Comparison of ENCODE assay signal across 21 cellular contexts in the genomic region with DNA sequence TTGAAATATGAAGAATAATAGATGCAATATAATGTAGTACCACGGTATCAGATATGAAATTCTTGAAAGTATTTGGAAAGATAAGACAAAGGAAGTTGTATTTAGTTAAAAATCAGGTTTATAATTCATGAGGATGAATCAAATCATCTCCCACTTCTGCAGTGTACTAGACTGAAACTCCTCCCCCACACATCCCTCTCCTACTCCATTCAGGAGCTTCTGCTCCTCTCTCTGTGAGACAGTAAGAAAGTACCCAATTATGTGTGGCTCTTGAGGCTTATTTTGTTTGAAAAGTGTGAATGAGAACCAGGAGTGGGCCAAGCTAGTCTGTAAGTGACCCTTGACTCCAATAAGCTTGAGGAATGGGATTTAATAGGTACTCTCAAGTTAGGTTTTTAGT. TPM values are rescaled to one million over a fixed set of nuclear protein-coding genes. Genes with fewer than 3 reads are reported as not detected.
DNase-seq lines count a peak whose midpoint lies in the region; ATAC-seq and TF ChIP-seq lines count a peak whose summit lies in the region.
"Had no signal": no experiment of that assay in that cellular context is flagged by ENCODE, and none has a peak within 500 bp of the region (broad histone marks: within the 10 kb centered on the region; RNA-seq: fewer than 3 reads in every experiment).

No MANE protein-coding gene starts in this region.

- H3K36me3 Mint-ChIP-seq in activated T-cell treated with anti-CD3 and anti-CD28 coated beads, Interleukin-2, amount 50 U/mL, for 72 hours (ENCODE audit: insufficient read depth in 2 of 2) = peaks cover 3 to 4% of the 10 kb centered on the region in 2 donors
- peaks cover 20% of the 10 kb centered on the region for H3K36me3 Mint-ChIP-seq in activated T-helper 2 cell treated with anti-CD3 and anti-CD28 coated beads, Interferon-gamma antibody, Interleukin-2, Interleukin-4, amounts not matched to agents 10 μg/mL and 5 μg/mL and 100 μg/mL, durations not matched to agents 14 hours and 24 hours and 36 hours (ENCODE audit: low read depth)

- DNase-seq in activated T-cell treated with anti-CD3 and anti-CD28 coated beads, Interleukin-2, amount 50 U/mL, for 72 hours = no peak
- no peak for DNase-seq in activated T-cell treated with anti-CD3 and anti-CD28 coated beads, Interleukin-2, amount 50 U/mL, for 48 hours
- peak; percentile 18 for DNase-seq in NCI-H2227 (lab: John Stamatoyannopoulos, UW; ENCODE audit: unreplicated experiment)
- DNase-seq in left lung = no peak
- DNase-seq in D341Med (ENCODE audit: low spot score) = no peak
- DNase-seq in activated T-helper 2 cell treated with anti-CD3 and anti-CD28 coated beads, Interferon-gamma antibody, Interleukin-2, Interleukin-4, amounts not matched to agents 10 μg/mL and 5 μg/mL and 100 μg/mL, durations not matched to agents 14 hours and 24 hours and 36 hours (ENCODE audit: low spot score) = no peak
- DNase-seq in 8988T = no peak
- DNase-seq: BE2C; DND-41; Kasumi-1; MG63; NCI-H1694 treated with DMSO at 0.1 percent for 48 hours; NCI-H2171; NCI-H446 treated with DMSO at 0.1 percent for 48 hours; NCI-H526 treated with DMSO at 0.1 percent for 48 hours; NK-92 treated with Interleukin-12 subunit alpha and Interleukin-12 subunit beta, amount 100 ng/mL, for 24 hours; SHP77 treated with DMSO at 0.1 percent for 48 hours had no signal

- no peak overlapping the region for H3K4me3 ChIP-seq in left lung
- H3K4me3 ChIP-seq: GM23338, HAP-1, MG63, SK-N-MC had no signal

- intact Hi-C loops in left lung (cut with DNase I) = no loop called here
- intact Hi-C loops in activated T-helper 2 cell treated with anti-CD3 and anti-CD28 coated beads, Interferon-gamma antibody, Interleukin-2, Interleukin-4, amounts not matched to agents 10 μg/mL and 5 μg/mL and 100 μg/mL, durations not matched to agents 14 hours and 24 hours and 36 hours (cut with micrococcal nuclease) = no loop called here

- no peak overlapping the region for H3K27ac ChIP-seq in left lung
- H3K27ac ChIP-seq: RWPE1, SK-N-MC had no signal

- peaks cover 58% of the 10 kb centered on the region for H3K4me1 Mint-ChIP-seq in activated T-cell treated with anti-CD3 and anti-CD28 coated beads, Interleukin-2, amount 50 U/mL, for 72 hours (ENCODE audit: low read depth)
- peaks cover 43% of the 10 kb centered on the region for H3K4me1 Mint-ChIP-seq in activated T-helper 2 cell treated with anti-CD3 and anti-CD28 coated beads, Interferon-gamma antibody, Interleukin-2, Interleukin-4, amounts not matched to agents 10 μg/mL and 5 μg/mL and 100 μg/mL, durations not matched to agents 14 hours and 24 hours and 36 hours (ENCODE audit: low read depth)

- no peaks in the 10 kb centered on the region for H3K27me3 Mint-ChIP-seq in activated T-cell treated with anti-CD3 and anti-CD28 coated beads, Interleukin-2, amount 50 U/mL, for 72 hours (ENCODE audit: low read depth)
- H3K27me3 Mint-ChIP-seq in activated T-helper 2 cell treated with anti-CD3 and anti-CD28 coated beads, Interferon-gamma antibody, Interleukin-2, Interleukin-4, amounts not matched to agents 10 μg/mL and 5 μg/mL and 100 μg/mL, durations not matched to agents 14 hours and 24 hours and 36 hours (ENCODE audit: low read depth) = no peaks in the 10 kb centered on the region

- no peak overlapping the region for H3K4me3 Mint-ChIP-seq in activated T-cell treated with anti-CD3 and anti-CD28 coated beads, Interleukin-2, amount 50 U/mL, for 72 hours
- no peak overlapping the region for H3K4me3 Mint-ChIP-seq in activated T-helper 2 cell treated with anti-CD3 and anti-CD28 coated beads, Interferon-gamma antibody, Interleukin-2, Interleukin-4, amounts not matched to agents 10 μg/mL and 5 μg/mL and 100 μg/mL, durations not matched to agents 14 hours and 24 hours and 36 hours (ENCODE audit: low read depth)
- H3K4me3 Mint-ChIP-seq: GM23338 had no signal

- H3K9me3 ChIP-seq in left lung = peaks cover 0 to 3% of the 10 kb centered on the region in 2 donors
- H3K9me3 ChIP-seq: BE2C, MG63 had no signal

- H3K9me3 Mint-ChIP-seq in activated T-cell treated with anti-CD3 and anti-CD28 coated beads, Interleukin-2, amount 50 U/mL, for 72 hours = peaks cover 3% of the 10 kb centered on the region in 2 donors
- no peaks in the 10 kb centered on the region for H3K9me3 Mint-ChIP-seq in activated T-helper 2 cell treated with anti-CD3 and anti-CD28 coated beads, Interferon-gamma antibody, Interleukin-2, Interleukin-4, amounts not matched to agents 10 μg/mL and 5 μg/mL and 100 μg/mL, durations not matched to agents 14 hours and 24 hours and 36 hours

- H3K27ac Mint-ChIP-seq in activated T-cell treated with anti-CD3 and anti-CD28 coated beads, Interleukin-2, amount 50 U/mL, for 72 hours = peak overlapping the region; percentile 50
- no peak overlapping the region for H3K27ac Mint-ChIP-seq in activated T-helper 2 cell treated with anti-CD3 and anti-CD28 coated beads, Interferon-gamma antibody, Interleukin-2, Interleukin-4, amounts not matched to agents 10 μg/mL and 5 μg/mL and 100 μg/mL, durations not matched to agents 14 hours and 24 hours and 36 hours
- H3K27ac Mint-ChIP-seq: GM23338 had no signal

- no peak for TF ChIP-seq CTCF in left lung (IDR thresholded peaks at IDR 0.05)

- peaks cover 8 to 38% of the 10 kb centered on the region in 2 donors for H3K4me1 ChIP-seq in left lung

- no peak for ATAC-seq in activated T-cell treated with anti-CD3 and anti-CD28 coated beads, Interleukin-2, amount 50 U/mL, for 72 hours (replicated peaks in 1 of 2)
- peak; percentile 65 for ATAC-seq in left lung

- no peaks in the 10 kb centered on the region for H3K27me3 ChIP-seq in left lung
- H3K27me3 ChIP-seq: BE2C, MG63 had no signal

- H3K36me3 ChIP-seq in left lung = no peaks in the 10 kb centered on the region
- H3K36me3 ChIP-seq: BE2C, HAP-1, MG63 had no signal

RNA-seq across cellular contexts. Expression of a gene that starts 9.5 kb away (rescaled TPM):
- total RNA-seq in activated T-cell treated with anti-CD3 and anti-CD28 coated beads, Interleukin-2, amount 50 U/mL, for 72 hours = 10 to 100 TPM; 43.4 to 58.0 TPM
- 10 to 100 TPM; 82.1 to 87.0 TPM for total RNA-seq in left lung
- total RNA-seq in activated T-helper 2 cell treated with anti-CD3 and anti-CD28 coated beads, Interferon-gamma antibody, Interleukin-2, Interleukin-4, amounts not matched to agents 10 μg/mL and 5 μg/mL and 100 μg/mL, durations not matched to agents 14 hours and 24 hours and 36 hours = 60.4 and 67.1 TPM in 2 replicates
